In genomic region chr2:222320441-222321395, GRCh38 we compare ENCODE assay signal across 7 cellular contexts. TPM values are rescaled to one million over a fixed set of nuclear protein-coding genes. Genes with fewer than 3 reads are reported as not detected.
DNase-seq lines count a peak whose midpoint lies in the region; ATAC-seq, FAIRE-seq and TF ChIP-seq lines count a peak whose summit lies in the region.

No MANE protein-coding gene starts in this region.

- no peaks in the 10 kb centered on the region for H3F3A ChIP-seq in neural cell (ENCODE audit: insufficient read depth, low read length, poor library complexity, severe bottlenecking)

- H3K9ac ChIP-seq in neural cell (ENCODE audit: low read length): peak overlapping the region; percentile 64

- peak overlapping the region; percentile 70 for H3K4me3 ChIP-seq in neural cell (ENCODE audit: low read length)

- FAIRE-seq in H54 (lab: Jason Lieb, UNC): no peak

- peaks cover 3% of the 10 kb centered on the region for H3K36me3 Mint-ChIP-seq in effector memory CD8-positive, alpha-beta T cell (ENCODE audit: insufficient read depth)

- no peaks in the 10 kb centered on the region for H3K36me3 ChIP-seq in neural cell (ENCODE audit: insufficient read depth, low read length)

- TF ChIP-seq POLR2A in H54 (IDR thresholded peaks at IDR 0.05; ENCODE audit: low read depth, low read length): no peak

- no peaks in the 10 kb centered on the region for H3K9me3 Mint-ChIP-seq in effector memory CD8-positive, alpha-beta T cell

- H3K4me1 Mint-ChIP-seq in effector memory CD8-positive, alpha-beta T cell (ENCODE audit: low read depth in 2 of 2): peaks cover 4 to 6% of the 10 kb centered on the region in 2 donors

- H3K27ac ChIP-seq in neural cell (ENCODE audit: low read length): peak overlapping the region; percentile 62

- ATAC-seq in GM18511 (IDR thresholded peaks at IDR 0.05; ENCODE audit: unreplicated experiment) (peak; percentile 10), GM21360 (IDR thresholded peaks at IDR 0.05; ENCODE audit: unreplicated experiment) (no peak), HG03135 (IDR thresholded peaks at IDR 0.05; ENCODE audit: unreplicated experiment) (no peak)
- ATAC-seq in effector memory CD8-positive, alpha-beta T cell (replicated peaks): no peak

- no peak overlapping the region for H2AFZ ChIP-seq in neural cell (ENCODE audit: low read depth, low read length)

- H3K9me2 ChIP-seq in neural cell (ENCODE audit: insufficient read depth, low read length): no peaks in the 10 kb centered on the region

- TF ChIP-seq RAD21 in neural cell (conservative IDR thresholded peaks at IDR 0.05): peak; percentile 14

- TF ChIP-seq EP300 in neural cell (conservative IDR thresholded peaks at IDR 0.05; ENCODE audit: poor library complexity, severe bottlenecking): no peak

- no peak overlapping the region for H3K4me2 ChIP-seq in neural cell (ENCODE audit: low read length)

- TF ChIP-seq CTCF in neural cell (IDR thresholded peaks at IDR 0.05; ENCODE audit: poor library complexity, severe bottlenecking): no peak

- peaks cover 56% of the 10 kb centered on the region for H3K27me3 ChIP-seq in neural cell (ENCODE audit: insufficient read depth, low read depth, low read length)

- no peaks in the 10 kb centered on the region for H3K79me2 ChIP-seq in neural cell (replicated peaks; ENCODE audit: insufficient read depth, low read length)

- H3K9me3 ChIP-seq in neural cell (ENCODE audit: low read length): no peaks in the 10 kb centered on the region

- H4K20me1 ChIP-seq in neural cell (ENCODE audit: insufficient read depth): no peaks in the 10 kb centered on the region

- H3K27me3 Mint-ChIP-seq in effector memory CD8-positive, alpha-beta T cell: peaks cover 16 to 44% of the 10 kb centered on the region in 2 donors

- H3K27ac Mint-ChIP-seq in effector memory CD8-positive, alpha-beta T cell: no peak overlapping the region

- peak overlapping the region; percentile 41 to 63 for H3K4me3 Mint-ChIP-seq in effector memory CD8-positive, alpha-beta T cell

- DNase-seq in NCI-H748 (lab: John Stamatoyannopoulos, UW; ENCODE audit: unreplicated experiment) (peak; percentile 78), H54 (ENCODE audit: insufficient read length, low spot score) (no peak)
- DNase-seq in effector memory CD8-positive, alpha-beta T cell: no peak

TF ChIP-seq in neural cell, 6 proteins besides CTCF, POLR2A, EP300 and RAD21:
- TF ChIP-seq POLR2AphosphoS5 (IDR thresholded peaks at IDR 0.05): peak; percentile 58
- TF ChIP-seq EZH2 (IDR thresholded peaks at IDR 0.05; ENCODE audit: borderline replicate concordance, insufficient read depth, low read length, poor library complexity, severe bottlenecking): no peak
- TF ChIP-seq TAF1 (IDR thresholded peaks at IDR 0.05; ENCODE audit: low read depth): no peak
- TF ChIP-seq MXI1 (conservative IDR thresholded peaks at IDR 0.05; ENCODE audit: poor library complexity, severe bottlenecking): no peak
- no peak for TF ChIP-seq SMC3 (conservative IDR thresholded peaks at IDR 0.05; ENCODE audit: poor library complexity)
- peak; percentile 46 for TF ChIP-seq REST (IDR thresholded peaks at IDR 0.05; ENCODE audit: borderline replicate concordance)

RNA-seq across cellular contexts. Expression of gene PAX3, which starts 21.9 kb away (rescaled TPM):
- 0.52 TPM in 1 of 2 replicates, not detected in the other for polyA plus RNA-seq in neural cell
- not detected in 2 replicates for polyA minus RNA-seq in neural cell
